17 cellular contexts compared by ENCODE assay signal in the genomic region with DNA sequence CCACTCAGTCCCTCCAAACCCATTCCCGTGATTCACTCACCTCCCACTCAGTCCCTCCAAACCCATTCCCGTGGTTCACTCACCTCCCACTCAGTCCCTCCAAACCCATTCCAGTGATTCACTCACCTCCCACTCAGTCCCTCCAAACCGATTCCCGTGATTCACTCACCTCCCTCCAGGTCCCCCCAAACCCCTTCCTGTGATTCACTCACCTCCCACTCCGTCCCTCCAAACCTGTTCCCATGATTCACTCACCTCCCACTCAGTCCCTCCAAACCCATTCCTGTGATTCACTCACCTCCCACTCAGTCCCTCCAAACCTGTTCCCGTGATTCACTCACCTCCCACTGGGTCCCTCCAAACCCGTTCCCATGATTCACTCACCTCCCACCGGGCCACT.
DNase-seq lines count a peak whose midpoint lies in the region; ATAC-seq and TF ChIP-seq lines count a peak whose summit lies in the region.
"Had no signal": no experiment of that assay in that cellular context is flagged by ENCODE, and none has a peak within 500 bp of the region (broad histone marks: within the 10 kb centered on the region; RNA-seq: fewer than 3 reads in every experiment).

No MANE protein-coding gene starts in this region.

- H3K36me3 ChIP-seq in HEK293 (ENCODE audit: control insufficient read depth in 2 of 2, insufficient read depth in 1 of 2, low read length in 2 of 2) (no peaks in the 10 kb centered on the region), spleen (no peaks in the 10 kb centered on the region), GM23338 (ENCODE audit: insufficient read depth) (no peaks in the 10 kb centered on the region), H7 (replicated peaks; ENCODE audit: control insufficient read depth, insufficient read depth, low read length) (no peaks in the 10 kb centered on the region)

- H3K9me2 ChIP-seq in GM23338 (ENCODE audit: insufficient read depth), result no peaks in the 10 kb centered on the region

- H3K4me1 Mint-ChIP-seq in activated T-helper 2 cell treated with anti-CD3 and anti-CD28 coated beads, Interferon-gamma antibody, Interleukin-2, Interleukin-4, amounts not matched to agents 10 μg/mL and 5 μg/mL and 100 μg/mL, durations not matched to agents 14 hours and 24 hours and 36 hours (ENCODE audit: low read depth), result no peaks in the 10 kb centered on the region
- H3K4me1 Mint-ChIP-seq in GM23338, result peaks cover 2% of the 10 kb centered on the region; the same call in 2 of the 3 replicates
- H3K4me1 Mint-ChIP-seq: CD14-positive monocyte had no signal

- no peaks in the 10 kb centered on the region for H3K36me3 Mint-ChIP-seq in activated T-helper 2 cell treated with anti-CD3 and anti-CD28 coated beads, Interferon-gamma antibody, Interleukin-2, Interleukin-4, amounts not matched to agents 10 μg/mL and 5 μg/mL and 100 μg/mL, durations not matched to agents 14 hours and 24 hours and 36 hours (ENCODE audit: low read depth)
- no peaks in the 10 kb centered on the region for H3K36me3 Mint-ChIP-seq in GM23338 (ENCODE audit: low read depth)
- H3K36me3 Mint-ChIP-seq: CD14-positive monocyte; CD8-positive, alpha-beta T cell had no signal

- no peaks in the 10 kb centered on the region for H3K4me1 ChIP-seq in HEK293 (ENCODE audit: control insufficient read depth, insufficient read depth, low read length)
- peaks cover 0 to 4% (median 0%) of the 10 kb centered on the region in 6 donors for H3K4me1 ChIP-seq in spleen
- H3K4me1 ChIP-seq in GM23338 (ENCODE audit: insufficient read depth), result no peaks in the 10 kb centered on the region
- H3K4me1 ChIP-seq: A549 had no signal

- H4K20me1 ChIP-seq in GM23338 (replicated peaks; ENCODE audit: insufficient read depth), result no peaks in the 10 kb centered on the region

- no peak for DNase-seq in activated T-helper 2 cell treated with anti-CD3 and anti-CD28 coated beads, Interferon-gamma antibody, Interleukin-2, Interleukin-4, amounts not matched to agents 10 μg/mL and 5 μg/mL and 100 μg/mL, durations not matched to agents 14 hours and 24 hours and 36 hours (ENCODE audit: low spot score)
- DNase-seq in spleen (peak; percentile 33), GM23338 (ENCODE audit: low spot score) (no peak), H7 (no peak), T1000 (lab: John Stamatoyannopoulos, UW) (no peak)
- DNase-seq: CD8-positive, alpha-beta T cell; COR-L47; DMS153; DMS79 treated with DMSO at 0.1 percent for 48 hours; EL; HCEC 1CT had no signal

- no peak for TF ChIP-seq POLR2A in spleen (IDR thresholded peaks at IDR 0.05)

- no peaks in the 10 kb centered on the region for H3F3A ChIP-seq in GM23338 (replicated peaks; ENCODE audit: low read depth)

- H2AFZ ChIP-seq in GM23338, result no peak overlapping the region

- H3K27ac ChIP-seq in HEK293 (ENCODE audit: extremely low read depth, low read depth, low read length), result no peak overlapping the region
- H3K27ac ChIP-seq in cingulate gyrus (ENCODE audit: low read depth, low read length), result peak overlapping the region; percentile 29
- no peak overlapping the region for H3K27ac ChIP-seq in spleen
- H3K27ac ChIP-seq in GM23338 (ENCODE audit: low read depth), result no peak overlapping the region
- H3K27ac ChIP-seq: A549, HL-60 had no signal

- no peaks in the 10 kb centered on the region for H3K79me2 ChIP-seq in GM23338 (replicated peaks; ENCODE audit: insufficient read depth)

- POLR2A ChIA-PET in HEK293 (lab: Yijun Ruan, JAX), result no interaction called here

- H3K9me3 Mint-ChIP-seq in activated T-helper 2 cell treated with anti-CD3 and anti-CD28 coated beads, Interferon-gamma antibody, Interleukin-2, Interleukin-4, amounts not matched to agents 10 μg/mL and 5 μg/mL and 100 μg/mL, durations not matched to agents 14 hours and 24 hours and 36 hours, result no peaks in the 10 kb centered on the region
- H3K9me3 Mint-ChIP-seq in GM23338, result peaks cover 5% of the 10 kb centered on the region
- H3K9me3 Mint-ChIP-seq: CD8-positive, alpha-beta T cell had no signal

- intact Hi-C loops in activated T-helper 2 cell treated with anti-CD3 and anti-CD28 coated beads, Interferon-gamma antibody, Interleukin-2, Interleukin-4, amounts not matched to agents 10 μg/mL and 5 μg/mL and 100 μg/mL, durations not matched to agents 14 hours and 24 hours and 36 hours (cut with micrococcal nuclease), result no loop called here
- intact Hi-C loops in spleen (cut with DNase I; ENCODE audit: low total_unique reads), result no loop called here

- peak overlapping the region; percentile 52 for H3K27ac Mint-ChIP-seq in activated T-helper 2 cell treated with anti-CD3 and anti-CD28 coated beads, Interferon-gamma antibody, Interleukin-2, Interleukin-4, amounts not matched to agents 10 μg/mL and 5 μg/mL and 100 μg/mL, durations not matched to agents 14 hours and 24 hours and 36 hours
- no peak overlapping the region for H3K27ac Mint-ChIP-seq in GM23338
- H3K27ac Mint-ChIP-seq: CD14-positive monocyte; CD8-positive, alpha-beta T cell had no signal

- no peak overlapping the region for H3K4me3 Mint-ChIP-seq in activated T-helper 2 cell treated with anti-CD3 and anti-CD28 coated beads, Interferon-gamma antibody, Interleukin-2, Interleukin-4, amounts not matched to agents 10 μg/mL and 5 μg/mL and 100 μg/mL, durations not matched to agents 14 hours and 24 hours and 36 hours (ENCODE audit: low read depth)
- H3K4me3 Mint-ChIP-seq in GM23338, result no peak overlapping the region
- H3K4me3 Mint-ChIP-seq: CD8-positive, alpha-beta T cell had no signal

- no peak overlapping the region for H3K4me2 ChIP-seq in GM23338
- H3K4me2 ChIP-seq: A549 had no signal

- H3K4me3 ChIP-seq in HEK293 (ENCODE audit: low read depth, low read length) (no peak overlapping the region), spleen (no peak overlapping the region), GM23338 (no peak overlapping the region), H7 (ENCODE audit: insufficient read depth, low read depth, low read length) (no peak overlapping the region)
- H3K4me3 ChIP-seq: A549 had no signal

- CTCF ChIA-PET in HEK293 (lab: Yijun Ruan, JAX), result no interaction called here

- 74 to 83% (median 81%) methylated on average over 8 of the region's 8 CpGs for WGBS in spleen, 5 donors

- ATAC-seq in GM19463 (IDR thresholded peaks at IDR 0.05; ENCODE audit: unreplicated experiment), result no peak
- no peak for ATAC-seq in GM23338
- ATAC-seq: A549; CD8-positive, alpha-beta T cell had no signal

- TF ChIP-seq CTCF in HEK293 (tag by site-specific recombination; IDR thresholded peaks at IDR 0.05), result no peak
- TF ChIP-seq CTCF in spleen (IDR thresholded peaks at IDR 0.05 in 8 of 11, conservative IDR thresholded peaks at IDR 0.05 in 3 of 11), result no peak
- TF ChIP-seq CTCF in GM23338 (conservative IDR thresholded peaks at IDR 0.05; ENCODE audit: low read depth in 2 of 2), result no peak

- H3K27me3 ChIP-seq in spleen (replicated peaks in 1 of 7) (peaks cover 0 to 49% (median 0%) of the 10 kb centered on the region in 7 donors), GM23338 (ENCODE audit: insufficient read depth) (no peaks in the 10 kb centered on the region), H7 (ENCODE audit: control insufficient read depth, insufficient read depth, low read length) (no peaks in the 10 kb centered on the region)

- no peaks in the 10 kb centered on the region for H3K27me3 Mint-ChIP-seq in activated T-helper 2 cell treated with anti-CD3 and anti-CD28 coated beads, Interferon-gamma antibody, Interleukin-2, Interleukin-4, amounts not matched to agents 10 μg/mL and 5 μg/mL and 100 μg/mL, durations not matched to agents 14 hours and 24 hours and 36 hours (ENCODE audit: low read depth)
- peaks cover 2% of the 10 kb centered on the region for H3K27me3 Mint-ChIP-seq in GM23338 (ENCODE audit: insufficient read depth, low read depth, poor library complexity)

- H3K9me3 ChIP-seq in HEK293 (ENCODE audit: control insufficient read depth, insufficient read depth, low read depth, low read length) (no peaks in the 10 kb centered on the region), spleen (no peaks in the 10 kb centered on the region)

TF ChIP-seq in HEK293, 187 proteins besides CTCF, POLR2A, EP300 and RAD21 (continues in another document):
- TF ChIP-seq ZBTB7A (tag by site-specific recombination; IDR thresholded peaks at IDR 0.05; ENCODE audit: low read depth), result no peak
- no peak for TF ChIP-seq ZNF645 (tag by site-specific recombination; IDR thresholded peaks at IDR 0.05)

TF ChIP-seq in GM23338, 12 proteins besides CTCF, POLR2A, EP300 and RAD21 (continues in another document):
- TF ChIP-seq ZNF331 (CRISPR knock-in tag; IDR thresholded peaks at IDR 0.05; ENCODE audit: low read depth), result no peak
- no peak for TF ChIP-seq EZH2 (IDR thresholded peaks at IDR 0.05; ENCODE audit: low read depth, unreplicated experiment)
- TF ChIP-seq STAT1 (IDR thresholded peaks at IDR 0.05; ENCODE audit: unreplicated experiment), result no peak
